In the genomic region with DNA sequence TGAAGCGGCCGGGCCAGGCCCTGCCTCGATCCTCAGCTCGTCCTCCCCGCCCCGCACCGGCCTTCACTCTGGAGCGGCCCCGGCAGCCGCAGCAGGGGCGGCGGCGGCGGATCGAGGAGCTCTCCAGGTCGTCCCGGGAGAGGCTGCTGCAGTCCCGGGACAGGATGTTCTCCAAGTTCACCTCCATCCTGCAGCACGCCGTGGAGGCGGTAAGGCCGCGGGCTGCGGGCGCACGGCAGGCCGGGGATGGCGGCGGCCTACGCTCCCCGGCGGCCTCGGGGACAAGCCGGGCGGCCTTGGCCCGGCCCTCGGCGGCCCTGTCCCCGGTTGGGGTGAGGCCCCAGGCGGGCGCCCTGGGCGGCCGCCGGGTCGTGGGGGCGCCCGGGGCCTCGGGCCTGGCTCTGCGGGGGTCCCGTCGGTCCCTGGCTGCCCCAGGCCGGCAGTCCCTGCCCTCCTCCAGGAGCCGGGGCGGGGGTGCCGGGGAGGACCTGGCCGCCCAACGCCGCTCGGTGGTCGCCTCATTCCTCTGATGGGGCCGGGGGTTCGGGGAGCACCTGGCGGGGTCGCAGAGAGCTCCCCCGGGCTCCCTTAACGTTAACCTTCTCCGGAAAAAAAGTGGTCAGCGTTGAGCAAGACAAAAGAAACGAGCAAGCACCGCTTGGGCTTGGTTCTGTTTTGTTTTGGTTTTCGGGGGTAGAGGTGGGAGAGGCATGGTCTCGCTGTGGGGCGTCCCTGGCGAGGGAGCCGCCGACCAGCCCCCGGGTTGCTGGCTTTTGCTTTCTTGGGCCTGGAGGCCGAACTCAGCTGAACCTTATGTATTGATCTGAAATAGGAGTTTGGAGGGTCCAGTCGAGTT, we compare ENCODE assay signal across 8 cellular contexts. TPM values are rescaled to one million over a fixed set of nuclear protein-coding genes. Genes with fewer than 3 reads are reported as not detected.
DNase-seq lines count a peak whose midpoint lies in the region; ATAC-seq and TF ChIP-seq lines count a peak whose summit lies in the region.

No MANE protein-coding gene starts in this region.

- 1% methylated on average over 22 to 50 of the region's 79 CpGs for WGBS in tibial nerve, 2 donors

- TF ChIP-seq EP300 in tibial nerve (IDR thresholded peaks at IDR 0.05): no peak

- H3K27me3 ChIP-seq in tibial nerve: no peaks in the 10 kb centered on the region

- TF ChIP-seq POLR2A in tibial nerve (IDR thresholded peaks at IDR 0.05): no peak

- no peaks in the 10 kb centered on the region for H3K27me3 Mint-ChIP-seq in activated T-helper 17 cell treated with anti-CD3 and anti-CD28 coated beads, Interleukin-2, amount 50 U/mL, for 72 hours
- H3K27me3 Mint-ChIP-seq in natural killer cell treated with Interleukin-12 subunit alpha and Interleukin-12 subunit beta and Interleukin-15 and Interleukin-18, amount 100 ng/mL, for 72 hours: peaks cover 6 to 7% of the 10 kb centered on the region in 2 donors

- peak overlapping the region; percentile 91 for H3K4me3 Mint-ChIP-seq in activated T-helper 17 cell treated with anti-CD3 and anti-CD28 coated beads, Interleukin-2, amount 50 U/mL, for 72 hours
- peak overlapping the region; percentile 86 for H3K4me3 Mint-ChIP-seq in natural killer cell treated with Interleukin-12 subunit alpha and Interleukin-12 subunit beta and Interleukin-15 and Interleukin-18, amount 100 ng/mL, for 72 hours

- peak overlapping the region; percentile 93 to 99 (median 98) for H3K27ac ChIP-seq in tibial nerve

- H3K36me3 ChIP-seq in tibial nerve: no peaks in the 10 kb centered on the region

- peak overlapping the region; percentile 88 for H3K27ac Mint-ChIP-seq in activated T-helper 17 cell treated with anti-CD3 and anti-CD28 coated beads, Interleukin-2, amount 50 U/mL, for 72 hours
- H3K27ac Mint-ChIP-seq in natural killer cell treated with Interleukin-12 subunit alpha and Interleukin-12 subunit beta and Interleukin-15 and Interleukin-18, amount 100 ng/mL, for 72 hours: peak overlapping the region; percentile 87 to 99

- H3K4me1 Mint-ChIP-seq in activated T-helper 17 cell treated with anti-CD3 and anti-CD28 coated beads, Interleukin-2, amount 50 U/mL, for 72 hours: peaks cover 27% of the 10 kb centered on the region
- peaks cover 27 to 42% of the 10 kb centered on the region in 2 donors for H3K4me1 Mint-ChIP-seq in natural killer cell treated with Interleukin-12 subunit alpha and Interleukin-12 subunit beta and Interleukin-15 and Interleukin-18, amount 100 ng/mL, for 72 hours (ENCODE audit: low read depth in 2 of 2)

- H3K9me3 Mint-ChIP-seq in activated T-helper 17 cell treated with anti-CD3 and anti-CD28 coated beads, Interleukin-2, amount 50 U/mL, for 72 hours: no peaks in the 10 kb centered on the region
- H3K9me3 Mint-ChIP-seq in natural killer cell treated with Interleukin-12 subunit alpha and Interleukin-12 subunit beta and Interleukin-15 and Interleukin-18, amount 100 ng/mL, for 72 hours: no peaks in the 10 kb centered on the region

- H3K36me3 Mint-ChIP-seq in activated T-helper 17 cell treated with anti-CD3 and anti-CD28 coated beads, Interleukin-2, amount 50 U/mL, for 72 hours (ENCODE audit: low read depth): peaks cover 41% of the 10 kb centered on the region
- H3K36me3 Mint-ChIP-seq in natural killer cell treated with Interleukin-12 subunit alpha and Interleukin-12 subunit beta and Interleukin-15 and Interleukin-18, amount 100 ng/mL, for 72 hours: peaks cover 5% of the 10 kb centered on the region

- peaks cover 0 to 43% (median 20%) of the 10 kb centered on the region in 4 donors for H3K4me1 ChIP-seq in tibial nerve

- DNase-seq in NCI-H748 (lab: John Stamatoyannopoulos, UW; ENCODE audit: unreplicated experiment) (peak; percentile 56), NCI-H748 treated with DMSO at 0.1 percent for 48 hours (lab: John Stamatoyannopoulos, UW) (no peak), NCI-H146 (lab: John Stamatoyannopoulos, UW) (peak; percentile 27), fibroblast of mammary gland (ENCODE audit: low read depth) (peak; percentile 29), tibial nerve (ENCODE audit: low spot score in 2 of 2) (peak in 1 of 2 donors; percentile 31)
- DNase-seq in natural killer cell treated with Interleukin-12 subunit alpha and Interleukin-12 subunit beta and Interleukin-15 and Interleukin-18, amount 100 ng/mL, for 72 hours (ENCODE audit: low spot score): peak; percentile 64

- TF ChIP-seq CTCF in fibroblast of mammary gland (conservative IDR thresholded peaks at IDR 0.05; ENCODE audit: control insufficient read depth, insufficient read depth, low read depth, low read length) (no peak), tibial nerve (IDR thresholded peaks at IDR 0.05) (peak in 1 of 5 experiments; percentile 45)

- no peaks in the 10 kb centered on the region for H3K9me3 ChIP-seq in tibial nerve

- ATAC-seq in HG02588 (IDR thresholded peaks at IDR 0.05; ENCODE audit: unreplicated experiment): peak; percentile 41
- ATAC-seq in activated T-helper 17 cell treated with anti-CD3 and anti-CD28 coated beads, Interleukin-2, amount 50 U/mL, for 72 hours (replicated peaks): peak; percentile 51
- ATAC-seq in natural killer cell treated with Interleukin-12 subunit alpha and Interleukin-12 subunit beta and Interleukin-15 and Interleukin-18, amount 100 ng/mL, for 72 hours: peak; percentile 70 to 76

- peak overlapping the region; percentile 77 for H3K4me3 ChIP-seq in fibroblast of mammary gland (ENCODE audit: control insufficient read depth, low read depth, low read length)
- peak overlapping the region; percentile 72 to 97 (median 90) for H3K4me3 ChIP-seq in tibial nerve

RNA-seq across cellular contexts. Expression of gene FHIP2A, which starts 0.6 kb away (rescaled TPM):
- total RNA-seq in activated T-helper 17 cell treated with anti-CD3 and anti-CD28 coated beads, Interleukin-2, amount 50 U/mL, for 72 hours: 10 to 100 TPM; 22.8 to 31.2 TPM
- total RNA-seq in natural killer cell treated with Interleukin-12 subunit alpha and Interleukin-12 subunit beta and Interleukin-15 and Interleukin-18, amount 100 ng/mL, for 72 hours: 10 to 100 TPM; 16.4 to 23.9 TPM
- 10 to 100 TPM; 35.4 to 68.8 (median 58.0) TPM for total RNA-seq in tibial nerve
